In genomic region chr7:4177001-4177400, GRCh38 we compare ENCODE assay signal across 21 cellular contexts.
DNase-seq lines count a peak whose midpoint lies in the region; ATAC-seq and TF ChIP-seq lines count a peak whose summit lies in the region.
"Had no signal": no experiment of that assay in that cellular context is flagged by ENCODE, and none has a peak within 500 bp of the region (broad histone marks: within the 10 kb centered on the region; RNA-seq: fewer than 3 reads in every experiment).

No MANE protein-coding gene starts in this region.

- H3K4me3 Mint-ChIP-seq in glutamatergic neuron (ENCODE audit: unreplicated experiment): no peak overlapping the region
- H3K4me3 Mint-ChIP-seq: B cell; CD8-positive, alpha-beta T cell; GM23338; HFFc6; IgD-negative memory B cell had no signal

- BruUV-seq in mammary epithelial cell (replicated peaks; lab: Mats Ljungman, UMichigan): no TSS peak

- no peaks in the 10 kb centered on the region for H3K36me3 ChIP-seq in mammary epithelial cell (ENCODE audit: insufficient read depth, low read length)
- peaks cover 0 to 1% of the 10 kb centered on the region in 2 donors for H3K36me3 ChIP-seq in aorta (ENCODE audit: control insufficient read depth in 1 of 2, insufficient read depth in 2 of 2, low read length in 1 of 2)
- H3K36me3 ChIP-seq: BLaER1 treated with 17β-estradiol and CSF1 and Interleukin-3, amounts not matched to agents 10 nM and 100 nM had no signal

- H3K27ac ChIP-seq in mammary epithelial cell (ENCODE audit: insufficient read depth, low read depth, low read length) (no peak overlapping the region), aorta (ENCODE audit: low read depth in 1 of 2, low read length in 2 of 2) (no peak overlapping the region)
- H3K27ac ChIP-seq: BLaER1 treated with 17β-estradiol and CSF1 and Interleukin-3, amounts not matched to agents 10 nM and 100 nM had no signal

- in situ Hi-C loops in mammary epithelial cell (cut with MboI; ENCODE audit: low sequenced_read_pairs in 2 of 2): no loop called here

- H3K9me3 ChIP-seq in mammary epithelial cell (replicated peaks; ENCODE audit: insufficient read depth, low read length): peaks cover 43% of the 10 kb centered on the region
- no peaks in the 10 kb centered on the region for H3K9me3 ChIP-seq in aorta (ENCODE audit: control insufficient read depth, low read length)

- CTCF ChIA-PET in mammary epithelial cell (lab: Charles Lee; ENCODE audit: low non-redundant PET): interaction anchor here (0.6 kb wide), 1 partner anchor 840 kb away, joined by 3 read pairs; no protein-coding TSS in a partner anchor

- peaks cover 28% of the 10 kb centered on the region for H3K27me3 Mint-ChIP-seq in glutamatergic neuron (ENCODE audit: unreplicated experiment)
- H3K27me3 Mint-ChIP-seq: B cell, IgD-negative memory B cell had no signal

- H3K4me3 ChIP-seq in mammary epithelial cell (replicated peaks in 1 of 3; ENCODE audit: insufficient read depth in 1 of 3, low read depth in 2 of 3, low read length in 3 of 3): no peak overlapping the region
- H3K4me3 ChIP-seq in epithelial cell of esophagus (ENCODE audit: low read length): no peak overlapping the region
- H3K4me3 ChIP-seq in aorta (ENCODE audit: low read length in 2 of 2): no peak overlapping the region
- H3K4me3 ChIP-seq: BLaER1 treated with 17β-estradiol and CSF1 and Interleukin-3, amounts not matched to agents 10 nM and 100 nM; GM12878; GM23338 had no signal

- peak; percentile 80 for DNase-seq in mammary epithelial cell
- peak; percentile 47 for DNase-seq in epithelial cell of esophagus (ENCODE audit: low read depth)
- no peak for DNase-seq in glutamatergic neuron
- peak; percentile 11 to 32 for DNase-seq in aorta
- no peak for DNase-seq in iPS-NIHi7 (ENCODE audit: extremely low spot score)
- DNase-seq: CD8-positive, alpha-beta T cell; DMS 273 treated with DMSO at 0.1 percent for 48 hours; DMS53; DND-41; EL; H7; HFFc6 had no signal

- WGBS in mammary epithelial cell (ENCODE audit: low coverage, missing lambda C conversion rate): 42% methylated on average over 6 of the region's 6 CpGs
- 83 to 84% methylated on average over 6 of the region's 6 CpGs for WGBS in aorta, 2 donors

- H3K27me3 ChIP-seq in mammary epithelial cell (ENCODE audit: insufficient read depth, low read length) (no peaks in the 10 kb centered on the region), aorta (ENCODE audit: control insufficient read depth in 1 of 2, insufficient read depth in 2 of 2, low read length in 1 of 2) (no peaks in the 10 kb centered on the region)
- H3K27me3 ChIP-seq: BLaER1 treated with 17β-estradiol and CSF1 and Interleukin-3, amounts not matched to agents 10 nM and 100 nM had no signal

- H3K9ac ChIP-seq in mammary epithelial cell (ENCODE audit: insufficient read depth, low read length): no peak overlapping the region
- H3K9ac ChIP-seq: BLaER1 treated with 17β-estradiol and CSF1 and Interleukin-3, amounts not matched to agents 10 nM and 100 nM had no signal

- peaks cover 41% of the 10 kb centered on the region for H3K9me3 Mint-ChIP-seq in glutamatergic neuron (ENCODE audit: unreplicated experiment)
- H3K9me3 Mint-ChIP-seq: CD8-positive, alpha-beta T cell; IgD-negative memory B cell had no signal

- H3K4me2 ChIP-seq in mammary epithelial cell (ENCODE audit: insufficient read depth, low read depth, low read length): no peak overlapping the region
- H3K4me2 ChIP-seq: BLaER1 treated with 17β-estradiol and CSF1 and Interleukin-3, amounts not matched to agents 10 nM and 100 nM; GM23338 had no signal

- ATAC-seq in aorta (ENCODE audit: low FRiP score) (no peak), GM21529 (IDR thresholded peaks at IDR 0.05; ENCODE audit: unreplicated experiment) (no peak), HG02870 (IDR thresholded peaks at IDR 0.05; ENCODE audit: unreplicated experiment) (no peak)
- ATAC-seq: CD8-positive, alpha-beta T cell; GM12878; GM23338; HCT116; HepG2 had no signal

- peaks cover 13% of the 10 kb centered on the region for H3K4me1 Mint-ChIP-seq in glutamatergic neuron (ENCODE audit: low read depth, unreplicated experiment)
- H3K4me1 Mint-ChIP-seq: B cell, IgD-negative memory B cell had no signal

- no peak for TF ChIP-seq CTCF in mammary epithelial cell (conservative IDR thresholded peaks at IDR 0.05 in 1 of 2, IDR thresholded peaks at IDR 0.05 in 1 of 2; ENCODE audit: extremely low read depth in 1 of 2, insufficient read depth in 1 of 2, low read depth in 1 of 2, low read length in 2 of 2)
- TF ChIP-seq CTCF in epithelial cell of esophagus (IDR thresholded peaks at IDR 0.05; ENCODE audit: insufficient read depth, low read depth, low read length, missing control alignments): no peak
- TF ChIP-seq CTCF in glutamatergic neuron (IDR thresholded peaks at IDR 0.05; ENCODE audit: partially characterized antibody, unreplicated experiment): no peak

- dilution Hi-C loops in mammary epithelial cell (cut with HindIII; ENCODE audit: low sequenced_read_pairs): no loop called here

- intact Hi-C loops in mammary epithelial cell (cut with micrococcal nuclease) (loop anchor here (1.0 to 10.0 kb wide), 2 partner anchors 11 to 108 kb away; no protein-coding TSS in a partner anchor), aorta (cut with DNase I) (no loop called here)

- H4K20me1 ChIP-seq in mammary epithelial cell (ENCODE audit: insufficient read depth, low read length): no peaks in the 10 kb centered on the region
- H4K20me1 ChIP-seq: BLaER1 treated with 17β-estradiol and CSF1 and Interleukin-3, amounts not matched to agents 10 nM and 100 nM had no signal

- H3K36me3 Mint-ChIP-seq in glutamatergic neuron (ENCODE audit: unreplicated experiment): peaks cover 26% of the 10 kb centered on the region
- H3K36me3 Mint-ChIP-seq: CD8-positive, alpha-beta T cell; IgD-negative memory B cell had no signal

- peak overlapping the region; percentile 28 for H3K27ac Mint-ChIP-seq in glutamatergic neuron (ENCODE audit: unreplicated experiment)
- H3K27ac Mint-ChIP-seq: B cell; CD8-positive, alpha-beta T cell; GM23338; HFFc6; IgD-negative memory B cell had no signal

- H3K4me1 ChIP-seq in mammary epithelial cell (ENCODE audit: insufficient read depth, low read length): no peaks in the 10 kb centered on the region
- H3K4me1 ChIP-seq in aorta (ENCODE audit: control insufficient read depth in 1 of 2, insufficient read depth in 2 of 2, low read length in 2 of 2): no peaks in the 10 kb centered on the region
- H3K4me1 ChIP-seq: BLaER1 treated with 17β-estradiol and CSF1 and Interleukin-3, amounts not matched to agents 10 nM and 100 nM had no signal

- H3K79me2 ChIP-seq in mammary epithelial cell (ENCODE audit: insufficient read depth, low read length): no peaks in the 10 kb centered on the region

- no peak overlapping the region for H2AFZ ChIP-seq in mammary epithelial cell (ENCODE audit: low read depth, low read length)
- H2AFZ ChIP-seq: GM23338 had no signal

Comparison
In these comparisons a context has a peak if more than half of its experiments do, and no peak if none do; other contexts are left out.
1. DNase-seq: peak in mammary epithelial cell (single experiment), epithelial cell of esophagus (single experiment) and aorta (2 of 2); none in glutamatergic neuron (single experiment) and iPS-NIHi7 (single experiment).